24 cellular contexts compared by ENCODE assay signal in the genomic region with DNA sequence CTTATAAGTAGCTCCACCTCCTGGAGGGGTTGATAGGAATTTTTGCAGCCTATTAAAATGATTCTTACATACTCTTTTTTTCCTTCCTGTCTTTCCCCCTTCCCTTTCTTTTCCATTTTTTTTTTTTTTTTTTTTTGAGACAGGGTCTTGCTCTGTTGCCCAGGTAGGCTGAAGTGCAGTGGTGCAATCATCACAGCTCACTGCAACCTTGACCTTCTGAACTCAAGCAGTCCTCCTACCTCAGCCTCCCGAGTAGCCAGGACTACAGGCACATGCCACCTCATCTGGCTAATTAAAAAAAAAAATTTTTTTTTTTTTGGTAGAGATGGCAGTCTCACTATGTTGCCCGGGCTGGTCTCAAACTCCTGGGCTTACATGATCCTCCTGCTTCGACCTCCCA.
"Had no signal": no experiment of that assay in that cellular context is flagged by ENCODE, and none has a peak within 500 bp of the region (broad histone marks: within the 10 kb centered on the region; RNA-seq: fewer than 3 reads in every experiment).

No MANE protein-coding gene starts in this region.

- H3K4me3 Mint-ChIP-seq: activated B cell treated with CpG ODN at 0.5 μM for 24 hours; activated naive CD8-positive, alpha-beta T cell; central memory CD8-positive, alpha-beta T cell; natural killer cell; T-helper 2 cell treated with Interferon-gamma antibody and Interleukin-4, amounts not matched to agents 5 μg/mL and 100 μg/mL, for 36 hours had no signal

- H3K4me2 ChIP-seq: hepatocyte had no signal

- H3K27me3 ChIP-seq: gastroesophageal sphincter, hepatocyte, right atrium auricular region, spleen, suprapubic skin had no signal

- H3K36me3 ChIP-seq: gastroesophageal sphincter, left ventricle myocardium inferior, right atrium auricular region, spleen, suprapubic skin, tibial artery had no signal

- H3K9me3 Mint-ChIP-seq: activated B cell treated with CpG ODN at 0.5 μM for 24 hours; central memory CD8-positive, alpha-beta T cell; natural killer cell; T-helper 2 cell treated with Interferon-gamma antibody and Interleukin-4, amounts not matched to agents 5 μg/mL and 100 μg/mL, for 36 hours had no signal

- H3K4me3 ChIP-seq: gastroesophageal sphincter, hepatocyte, left ventricle myocardium inferior, lung, right atrium auricular region, spleen, suprapubic skin, tibial artery had no signal

- H3K36me3 Mint-ChIP-seq: activated naive CD8-positive, alpha-beta T cell; natural killer cell had no signal

- H2AFZ ChIP-seq: hepatocyte had no signal

- H3K27ac ChIP-seq: epithelial cell of prostate, gastroesophageal sphincter, hepatocyte, left ventricle myocardium inferior, right atrium auricular region, spleen, suprapubic skin, tibial artery had no signal

- H3K9me3 ChIP-seq: gastroesophageal sphincter, left ventricle myocardium inferior, right atrium auricular region, spleen, suprapubic skin, tibial artery had no signal

- H3K27me3 Mint-ChIP-seq: activated naive CD8-positive, alpha-beta T cell; central memory CD8-positive, alpha-beta T cell had no signal

- H3K27ac Mint-ChIP-seq: activated B cell treated with CpG ODN at 0.5 μM for 24 hours; activated naive CD8-positive, alpha-beta T cell; natural killer cell; T-helper 2 cell treated with Interferon-gamma antibody and Interleukin-4, amounts not matched to agents 5 μg/mL and 100 μg/mL, for 36 hours had no signal

- ATAC-seq: gastroesophageal sphincter, natural killer cell had no signal

- DNase-seq: activated B cell treated with CpG ODN at 0.5 μM for 24 hours; activated CD4-positive, alpha-beta T cell treated with anti-CD3 and anti-CD28 coated beads for 48 hours; activated CD4-positive, alpha-beta T cell treated with anti-CD3 and anti-CD28 coated beads, Interleukin-2, amount 50 U/mL, for 48 hours; activated effector memory CD4-positive, alpha-beta T cell treated with Interleukin-2 at 50 U/mL for 16 hours; activated naive CD4-positive, alpha-beta T cell treated with Interleukin-2 at 50 U/mL for 16 hours; anterior cingulate cortex; dermis blood vessel endothelial cell; effector CD4-positive, alpha-beta T cell; islet precursor cell; left ventricle myocardium inferior; mesendoderm; natural killer cell; spleen; stimulated activated naive CD4-positive, alpha-beta T cell; tibial artery had no signal
